Comparison of ENCODE assay signal across 8 cellular contexts in the genomic region with DNA sequence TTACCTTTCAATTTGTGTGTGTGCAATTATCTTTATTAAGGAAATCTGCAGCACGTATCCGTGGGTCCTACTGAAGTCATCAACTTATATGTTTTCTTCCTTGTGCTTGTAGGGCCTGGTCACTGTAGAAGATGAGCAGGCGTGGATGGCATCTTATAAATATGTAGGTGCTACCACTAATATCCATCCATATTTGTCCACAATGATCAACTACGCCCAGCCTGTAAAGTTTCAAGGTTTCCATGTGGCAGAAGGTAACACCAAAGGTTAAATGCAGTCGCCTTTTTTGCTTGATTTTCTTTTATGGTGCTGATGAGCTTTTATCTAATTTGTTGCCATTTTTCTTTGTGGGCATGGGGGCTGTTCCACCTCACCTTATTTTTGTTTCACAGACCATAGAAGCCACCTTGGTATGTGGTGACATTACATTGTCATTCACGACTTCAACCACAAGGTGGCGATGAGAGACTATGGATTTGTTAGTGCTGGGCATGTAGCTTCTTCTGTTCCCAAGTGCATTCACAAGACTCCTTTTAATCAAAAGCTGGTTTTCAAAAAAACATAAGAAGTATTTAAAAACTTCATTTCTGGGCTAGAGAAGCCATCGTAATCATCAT.
DNase-seq lines count a peak whose midpoint lies in the region; ATAC-seq, FAIRE-seq and TF ChIP-seq lines count a peak whose summit lies in the region.

No MANE protein-coding gene starts in this region.

- TF ChIP-seq EP300 in K562 (IDR thresholded peaks at IDR 0.05; ENCODE audit: low read length) = no peak

- in situ Hi-C loops in K562 (cut with MboI) = loop anchor here (5.0 kb wide), 1 partner anchor 199 kb away; no protein-coding TSS in a partner anchor

- FAIRE-seq in K562 (lab: Jason Lieb, UNC) = peak; percentile 85

- TF ChIP-seq RAD21 in K562 (CRISPR knock-in tag; conservative IDR thresholded peaks at IDR 0.05 in 1 of 2, IDR thresholded peaks at IDR 0.05 in 1 of 2) = peak; percentile 66 to 73

- H3K27me3 ChIP-seq in K562 (ENCODE audit: control insufficient read depth in 2 of 2, insufficient read depth in 2 of 2, low read length in 2 of 2) (no peaks in the 10 kb centered on the region), iPS DF 6.9 (ENCODE audit: control insufficient read depth, insufficient read depth, low read length) (no peaks in the 10 kb centered on the region)

- no peaks in the 10 kb centered on the region for H3K79me2 ChIP-seq in K562 (ENCODE audit: control insufficient read depth, insufficient read depth, low read length)

- H3K4me2 ChIP-seq in K562 (ENCODE audit: insufficient read depth, low read length) = no peak overlapping the region

- peak; percentile 55 for ATAC-seq in GM21717 (IDR thresholded peaks at IDR 0.05; ENCODE audit: unreplicated experiment)
- ATAC-seq in K562 = peak; percentile 88

- CTCF ChIA-PET in K562 (lab: Yijun Ruan, JAX; ENCODE audit: low intra/inter-chr PET ratio) = interaction anchor here (2.3 kb wide), 1 partner anchor 201 kb away, joined by 14 read pairs; no protein-coding TSS in a partner anchor

- intact Hi-C loops in K562 (cut with micrococcal nuclease) = loop anchor here (1.0 kb wide), 1 partner anchor 202 kb away; no protein-coding TSS in a partner anchor

- no peak overlapping the region for H2AFZ ChIP-seq in K562 (ENCODE audit: low read depth, low read length)

- no peaks in the 10 kb centered on the region for H3K4me1 ChIP-seq in K562 (replicated peaks in 1 of 2; ENCODE audit: control insufficient read depth in 2 of 2, insufficient read depth in 2 of 2, low read length in 2 of 2)
- H3K4me1 ChIP-seq in iPS DF 6.9 (ENCODE audit: control insufficient read depth, insufficient read depth, low read length) = no peaks in the 10 kb centered on the region

- 3% methylated on average over 7 of the region's 8 CpGs for WGBS in K562 (ENCODE audit: insufficient coverage, low coverage, missing lambda C conversion rate)
- WGBS in iPS DF 6.9 (ENCODE audit: insufficient coverage, insufficient read length) = no CpG with 5 or more reads among the region's 8 CpGs

- BruUV-seq in K562 (replicated peaks; lab: Mats Ljungman, UMichigan) = no TSS peak

- no peaks in the 10 kb centered on the region for H3K9me3 ChIP-seq in K562 (replicated peaks; ENCODE audit: control insufficient read depth, insufficient read depth, low read depth, low read length)
- H3K9me3 ChIP-seq in iPS DF 6.9 (ENCODE audit: control insufficient read depth, insufficient read depth, low read length) = no peaks in the 10 kb centered on the region

- peak; percentile 57 to 71 (median 57); a peak in 5 of 6 replicates for TF ChIP-seq CTCF in K562 (IDR thresholded peaks at IDR 0.05 in 2 of 3, conservative IDR thresholded peaks at IDR 0.05 in 1 of 3; ENCODE audit: insufficient read depth in 2 of 3, low read depth in 1 of 3, low read length in 3 of 3)

- H3K9me1 ChIP-seq in K562 (ENCODE audit: control insufficient read depth, insufficient read depth, low read length) = no peaks in the 10 kb centered on the region

- peak; percentile 47 for DNase-seq in NCI-H2029 treated with DMSO at 0.1 percent for 48 hours (lab: John Stamatoyannopoulos, UW)
- no peak for DNase-seq in NCI-H2029 (lab: John Stamatoyannopoulos, UW)
- peak; percentile 78 for DNase-seq in LHCN-M2 (ENCODE audit: low read depth)
- DNase-seq in SHP77 (lab: John Stamatoyannopoulos, UW) = peak; percentile 36 to 55
- peak; percentile 39 to 59 (median 51) for DNase-seq in K562 (ENCODE audit: extremely low read depth in 1 of 4, low spot score in 3 of 4)
- DNase-seq in iPS DF 6.9 (ENCODE audit: low read depth, low spot score) = peak; percentile 64
- DNase-seq in stimulated activated CD4-positive, alpha-beta T cell treated with anti-CD3 and anti-CD28 coated beads, Interleukin-12 subunit alpha, Interleukin-12 subunit beta, amount 100 ng/mL, for 4 hours = peak; percentile 18

- H3K27ac ChIP-seq in K562 (ENCODE audit: extremely low read depth, low read depth, low read length) (no peak overlapping the region), iPS DF 6.9 (ENCODE audit: low read length) (no peak overlapping the region)

- POLR2A ChIA-PET in K562 (lab: Yijun Ruan, JAX) = interaction anchor here (0.6 kb wide), 1 partner anchor 42 kb away, joined by 3 read pairs; no protein-coding TSS in a partner anchor

- H3K36me3 ChIP-seq in K562 (ENCODE audit: control insufficient read depth, insufficient read depth, low read length) = no peaks in the 10 kb centered on the region
- H3K36me3 ChIP-seq in iPS DF 6.9 (ENCODE audit: control insufficient read depth, insufficient read depth, low read length) = no peaks in the 10 kb centered on the region; the same call in 1 of the 2 replicates

- no peak overlapping the region for H3K9ac ChIP-seq in K562 (ENCODE audit: insufficient read depth in 1 of 2, low read depth in 2 of 2, low read length in 2 of 2)

- H3K4me3 ChIP-seq in K562 (no peak overlapping the region), iPS DF 6.9 (ENCODE audit: low read length) (no peak overlapping the region)

- H4K20me1 ChIP-seq in K562 (replicated peaks; ENCODE audit: control insufficient read depth, insufficient read depth, low read length) = no peaks in the 10 kb centered on the region

- TF ChIP-seq POLR2A in K562 (conservative IDR thresholded peaks at IDR 0.05) = no peak

TF ChIP-seq in K562, 482 proteins besides CTCF, POLR2A, EP300 and RAD21 (continues in another document):
- TF ChIP-seq ZNF224 (CRISPR knock-in tag; IDR thresholded peaks at IDR 0.05) (no peak), FOXP1 (CRISPR knock-in tag; IDR thresholded peaks at IDR 0.05) (no peak), NFATC3 (IDR thresholded peaks at IDR 0.05) (no peak), SMC3 (conservative IDR thresholded peaks at IDR 0.05; ENCODE audit: insufficient read depth, low read depth, low read length) (peak; percentile 42; the same call in 1 of the 2 replicates), STAG1 (CRISPR knock-in tag; IDR thresholded peaks at IDR 0.05; ENCODE audit: borderline replicate concordance) (peak; percentile 49; the same call in 1 of the 2 replicates), MTF1 (CRISPR knock-in tag; IDR thresholded peaks at IDR 0.05; ENCODE audit: borderline replicate concordance) (no peak), PHF8 (IDR thresholded peaks at IDR 0.05; ENCODE audit: borderline replicate concordance, low read length) (no peak), ZNF282 (CRISPR knock-in tag; IDR thresholded peaks at IDR 0.05) (no peak), RUNX1 (IDR thresholded peaks at IDR 0.05; ENCODE audit: low read depth) (no peak), TFAM (CRISPR knock-in tag; conservative IDR thresholded peaks at IDR 0.05) (no peak), ZNF668 (CRISPR knock-in tag; IDR thresholded peaks at IDR 0.05) (no peak), ELF4 (CRISPR knock-in tag; IDR thresholded peaks at IDR 0.05) (no peak), FOXJ2 (tag; IDR thresholded peaks at IDR 0.05) (no peak), ZNF561 (CRISPR knock-in tag; conservative IDR thresholded peaks at IDR 0.05) (no peak), JUN (IDR thresholded peaks at IDR 0.05; ENCODE audit: borderline replicate concordance, low read depth, low read length) (no peak), JUN (CRISPR knock-in tag; IDR thresholded peaks at IDR 0.05; ENCODE audit: borderline replicate concordance) (no peak), PHB2 (IDR thresholded peaks at IDR 0.05; ENCODE audit: low read depth) (no peak)
- TF ChIP-seq, protein P1, sequence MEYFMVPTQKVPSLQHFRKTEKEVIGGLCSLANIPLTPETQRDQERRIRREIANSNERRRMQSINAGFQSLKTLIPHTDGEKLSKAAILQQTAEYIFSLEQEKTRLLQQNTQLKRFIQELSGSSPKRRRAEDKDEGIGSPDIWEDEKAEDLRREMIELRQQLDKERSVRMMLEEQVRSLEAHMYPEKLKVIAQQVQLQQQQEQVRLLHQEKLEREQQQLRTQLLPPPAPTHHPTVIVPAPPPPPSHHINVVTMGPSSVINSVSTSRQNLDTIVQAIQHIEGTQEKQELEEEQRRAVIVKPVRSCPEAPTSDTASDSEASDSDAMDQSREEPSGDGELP (CRISPR knock-in tag; IDR thresholded peaks at IDR 0.05; ENCODE audit: borderline replicate concordance) = no peak
- TF ChIP-seq, protein P2, sequence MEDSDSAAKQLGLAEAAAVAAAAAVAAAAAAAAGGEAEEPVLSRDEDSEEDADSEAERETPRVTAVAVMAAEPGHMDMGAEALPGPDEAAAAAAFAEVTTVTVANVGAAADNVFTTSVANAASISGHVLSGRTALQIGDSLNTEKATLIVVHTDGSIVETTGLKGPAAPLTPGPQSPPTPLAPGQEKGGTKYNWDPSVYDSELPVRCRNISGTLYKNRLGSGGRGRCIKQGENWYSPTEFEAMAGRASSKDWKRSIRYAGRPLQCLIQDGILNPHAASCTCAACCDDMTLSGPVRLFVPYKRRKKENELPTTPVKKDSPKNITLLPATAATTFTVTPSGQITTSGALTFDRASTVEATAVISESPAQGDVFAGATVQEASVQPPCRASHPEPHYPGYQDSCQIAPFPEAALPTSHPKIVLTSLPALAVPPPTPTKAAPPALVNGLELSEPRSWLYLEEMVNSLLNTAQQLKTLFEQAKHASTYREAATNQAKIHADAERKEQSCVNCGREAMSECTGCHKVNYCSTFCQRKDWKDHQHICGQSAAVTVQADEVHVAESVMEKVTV (CRISPR knock-in tag; IDR thresholded peaks at IDR 0.05) = peak; percentile 44; the same call in 1 of the 2 replicates
- TF ChIP-seq, protein P3, sequence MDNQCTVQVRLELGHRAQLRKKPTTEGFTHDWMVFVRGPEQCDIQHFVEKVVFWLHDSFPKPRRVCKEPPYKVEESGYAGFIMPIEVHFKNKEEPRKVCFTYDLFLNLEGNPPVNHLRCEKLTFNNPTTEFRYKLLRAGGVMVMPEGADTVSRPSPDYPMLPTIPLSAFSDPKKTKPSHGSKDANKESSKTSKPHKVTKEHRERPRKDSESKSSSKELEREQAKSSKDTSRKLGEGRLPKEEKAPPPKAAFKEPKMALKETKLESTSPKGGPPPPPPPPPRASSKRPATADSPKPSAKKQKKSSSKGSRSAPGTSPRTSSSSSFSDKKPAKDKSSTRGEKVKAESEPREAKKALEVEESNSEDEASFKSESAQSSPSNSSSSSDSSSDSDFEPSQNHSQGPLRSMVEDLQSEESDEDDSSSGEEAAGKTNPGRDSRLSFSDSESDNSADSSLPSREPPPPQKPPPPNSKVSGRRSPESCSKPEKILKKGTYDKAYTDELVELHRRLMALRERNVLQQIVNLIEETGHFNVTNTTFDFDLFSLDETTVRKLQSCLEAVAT (IDR thresholded peaks at IDR 0.05) = no peak
